In the genomic region with DNA sequence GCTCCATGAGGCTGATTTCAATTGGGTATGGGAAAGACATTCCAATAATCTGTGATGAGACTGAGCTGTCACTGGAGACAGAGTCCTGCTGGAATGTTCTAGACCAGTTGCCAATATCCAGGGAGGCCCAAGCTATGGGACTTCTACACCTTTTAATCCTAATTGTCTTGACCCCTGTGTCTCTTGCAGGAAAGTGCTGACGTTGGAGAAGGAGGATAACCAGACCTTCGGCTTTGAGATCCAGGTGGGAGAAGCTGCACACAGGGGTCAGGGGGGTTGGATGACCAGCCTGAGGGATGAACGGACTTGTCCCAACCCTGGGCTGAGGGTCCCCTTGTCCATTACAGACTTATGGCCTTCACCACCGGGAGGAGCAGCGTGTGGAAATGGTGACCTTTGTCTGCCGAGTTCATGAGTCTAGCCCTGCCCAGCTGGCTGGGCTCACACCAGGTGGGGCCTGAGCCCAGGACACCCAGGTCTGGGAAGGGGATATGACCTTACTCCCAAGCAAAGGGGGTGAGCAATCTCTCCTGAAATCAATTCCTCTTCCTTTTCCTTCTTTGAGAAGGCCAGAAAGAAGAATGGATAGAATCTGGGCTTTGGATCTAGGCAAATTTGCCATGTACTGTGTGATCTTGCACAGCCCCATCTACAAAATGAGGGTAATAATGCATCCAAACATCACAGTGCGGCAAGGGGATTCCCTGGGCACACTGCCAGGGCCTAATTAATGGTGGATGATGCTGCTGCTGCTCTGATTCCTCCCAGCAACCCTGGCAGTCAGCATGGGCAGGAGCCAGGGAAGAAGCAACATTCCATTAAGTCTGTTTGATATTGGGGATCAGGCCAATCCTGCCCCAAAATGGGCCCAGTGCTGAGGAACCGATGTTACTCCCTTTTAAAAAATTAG, we compare ENCODE assay signal across 9 cellular contexts. TPM values are rescaled to one million over a fixed set of nuclear protein-coding genes. Genes with fewer than 3 reads are reported as not detected.
DNase-seq lines count a peak whose midpoint lies in the region; ATAC-seq, FAIRE-seq and TF ChIP-seq lines count a peak whose summit lies in the region.
"Had no signal": no experiment of that assay in that cellular context is flagged by ENCODE, and none has a peak within 500 bp of the region (broad histone marks: within the 10 kb centered on the region; RNA-seq: fewer than 3 reads in every experiment).

No MANE protein-coding gene starts in this region.

- no peak overlapping the region for H2AFZ ChIP-seq in H1 (ENCODE audit: low read length)

- CTCF ChIA-PET in H1 (lab: Charles Lee; ENCODE audit: partially characterized antibody) = interaction anchor here (1.1 to 38.2 kb wide), 14 partner anchors 7 to 210 kb away, joined by 3 to 1249 read pairs (median 8); a partner anchor contains a TSS

- no peaks in the 10 kb centered on the region for H3K36me3 Mint-ChIP-seq in natural killer cell
- H3K36me3 Mint-ChIP-seq in natural killer cell treated with Interleukin-12 subunit alpha and Interleukin-12 subunit beta and Interleukin-15 and Interleukin-18, amount 100 ng/mL, for 72 hours = no peaks in the 10 kb centered on the region
- H3K36me3 Mint-ChIP-seq in naive thymus-derived CD8-positive, alpha-beta T cell = peaks cover 0 to 49% (median 26%) of the 10 kb centered on the region in 3 donors

- no peak overlapping the region for H3K56ac ChIP-seq in H1 (replicated peaks; ENCODE audit: insufficient read length, low read depth, low read length)

- H4K8ac ChIP-seq in H1 (ENCODE audit: extremely low read depth, insufficient read depth, low read length) = no peak overlapping the region; the same call in 1 of the 2 replicates

- no peak overlapping the region for H2BK20ac ChIP-seq in H1 (ENCODE audit: low read length)

- peak overlapping the region; percentile 27 to 47 for H3K4me2 ChIP-seq in H1 (ENCODE audit: insufficient read depth in 1 of 2, low read depth in 2 of 2, low read length in 2 of 2)

- H3K27ac ChIP-seq in H1 (ENCODE audit: low read depth, low read length) (no peak overlapping the region; the same call in 1 of the 2 replicates), vagina (peak overlapping the region; percentile 96)

- H2BK120ac ChIP-seq in H1 (replicated peaks; ENCODE audit: low read depth, low read length) = no peak overlapping the region

- H4K5ac ChIP-seq in H1 (ENCODE audit: insufficient read length, low read depth, low read length) = peak overlapping the region; percentile 22

- H3K9me3 Mint-ChIP-seq in natural killer cell = no peaks in the 10 kb centered on the region
- H3K9me3 Mint-ChIP-seq in natural killer cell treated with Interleukin-12 subunit alpha and Interleukin-12 subunit beta and Interleukin-15 and Interleukin-18, amount 100 ng/mL, for 72 hours = no peaks in the 10 kb centered on the region
- peaks cover 0 to 2% (median 0%) of the 10 kb centered on the region in 9 donors for H3K9me3 Mint-ChIP-seq in naive thymus-derived CD8-positive, alpha-beta T cell
- H3K9me3 Mint-ChIP-seq: activated B cell treated with CpG ODN at 0.5 μM for 24 hours had no signal

- no peak for TF ChIP-seq CTCF in natural killer cell (IDR thresholded peaks at IDR 0.05)
- TF ChIP-seq CTCF in H1 (IDR thresholded peaks at IDR 0.05; ENCODE audit: control extremely low read depth in 1 of 3, insufficient read depth in 1 of 3, low read depth in 1 of 3, low read length in 3 of 3) = no peak
- TF ChIP-seq CTCF in vagina (IDR thresholded peaks at IDR 0.05) = no peak

- H3K14ac ChIP-seq in H1 (ENCODE audit: insufficient read length) = no peak overlapping the region

- TF ChIP-seq POLR2A in H1 (IDR thresholded peaks at IDR 0.05; ENCODE audit: control extremely low read depth in 1 of 2, low read depth in 2 of 2, low read length in 2 of 2) (no peak), vagina (IDR thresholded peaks at IDR 0.05) (no peak)

- no peak overlapping the region; a peak in 1 of 7 replicates for H3K9ac ChIP-seq in H1 (replicated peaks in 1 of 4; ENCODE audit: extremely low read depth in 1 of 4, low read depth in 3 of 4, low read length in 3 of 4)

- no peak overlapping the region for H3K18ac ChIP-seq in H1 (ENCODE audit: extremely low read depth, low read length)

- no peaks in the 10 kb centered on the region; a peak in 1 of 8 replicates for H3K36me3 ChIP-seq in H1 (ENCODE audit: control insufficient read depth in 2 of 4, insufficient read depth in 4 of 4, low read length in 3 of 4)
- peaks cover 0 to 22% of the 10 kb centered on the region in 2 donors for H3K36me3 ChIP-seq in vagina

- DNase-seq in natural killer cell (no peak), H1 (ENCODE audit: low read depth in 1 of 2, low spot score in 2 of 2) (no peak), vagina (ENCODE audit: extremely low spot score in 2 of 2) (no peak), T1000 (lab: John Stamatoyannopoulos, UW) (no peak)
- no peak for DNase-seq in natural killer cell treated with Interleukin-12 subunit alpha and Interleukin-12 subunit beta and Interleukin-15 and Interleukin-18, amount 100 ng/mL, for 72 hours (ENCODE audit: low spot score)
- DNase-seq in naive thymus-derived CD8-positive, alpha-beta T cell = no peak
- DNase-seq: activated B cell treated with CpG ODN at 0.5 μM for 24 hours had no signal

- H3K27me3 ChIP-seq in H1 (replicated peaks in 1 of 4; ENCODE audit: control insufficient read depth in 3 of 4, extremely low read depth in 1 of 4, insufficient read depth in 3 of 4, low read length in 3 of 4) (peaks cover 13 to 64% (median 56%) of the 10 kb centered on the region in 4 experiments), vagina (no peaks in the 10 kb centered on the region)

- H3K27ac Mint-ChIP-seq in natural killer cell = peak overlapping the region in 1 of 2 donors; percentile 26
- H3K27ac Mint-ChIP-seq in natural killer cell treated with Interleukin-12 subunit alpha and Interleukin-12 subunit beta and Interleukin-15 and Interleukin-18, amount 100 ng/mL, for 72 hours = no peak overlapping the region
- H3K27ac Mint-ChIP-seq in naive thymus-derived CD8-positive, alpha-beta T cell = peak overlapping the region in 6 of 10 donors; percentile 22 to 95 (median 34)

- H2BK5ac ChIP-seq in H1 (ENCODE audit: low read depth, low read length) = no peak overlapping the region

- no peak for TF ChIP-seq RAD21 in H1 (IDR thresholded peaks at IDR 0.05 in 1 of 2, conservative IDR thresholded peaks at IDR 0.05 in 1 of 2; ENCODE audit: low read depth in 2 of 2, low read length in 2 of 2)

- H3K9me3 ChIP-seq in H1 (ENCODE audit: insufficient read depth in 2 of 2, low read depth in 1 of 2, low read length in 1 of 2) = no peaks in the 10 kb centered on the region
- H3K9me3 ChIP-seq in vagina = no peaks in the 10 kb centered on the region

- ATAC-seq in natural killer cell (no peak), GM18861 (IDR thresholded peaks at IDR 0.05; ENCODE audit: unreplicated experiment) (no peak), GM18519 (IDR thresholded peaks at IDR 0.05; ENCODE audit: low FRiP score, unreplicated experiment) (no peak)
- no peak for ATAC-seq in natural killer cell treated with Interleukin-12 subunit alpha and Interleukin-12 subunit beta and Interleukin-15 and Interleukin-18, amount 100 ng/mL, for 72 hours
- ATAC-seq in naive thymus-derived CD8-positive, alpha-beta T cell = no peak

- H4K20me1 ChIP-seq in H1 (replicated peaks in 1 of 2; ENCODE audit: control insufficient read depth in 1 of 2, insufficient read depth in 2 of 2, low read length in 2 of 2) = peaks cover 0 to 3% of the 10 kb centered on the region in 2 experiments

- H3K4me1 ChIP-seq in H1 (replicated peaks in 1 of 4; ENCODE audit: control insufficient read depth in 3 of 4, insufficient read depth in 4 of 4, low read length in 3 of 4) = peaks cover 5 to 44% (median 26%) of the 10 kb centered on the region in 4 experiments
- peaks cover 64% of the 10 kb centered on the region for H3K4me1 ChIP-seq in vagina

- intact Hi-C loops in natural killer cell (cut with micrococcal nuclease) = no loop called here
- intact Hi-C loops in vagina (cut with DNase I) = no loop called here

- H3K4ac ChIP-seq in H1 (replicated peaks; ENCODE audit: insufficient read length, low read depth, low read length) = peak overlapping the region; percentile 1

- H3K79me1 ChIP-seq in H1 (ENCODE audit: low read depth, low read length) = no peaks in the 10 kb centered on the region

- POLR2A ChIA-PET in H1 (lab: Charles Lee; ENCODE audit: partially characterized antibody) = interaction anchor here (0.6 to 2.2 kb wide), 9 partner anchors 8 to 806 kb away, joined by 3 to 24 read pairs (median 4); a partner anchor contains a TSS
- POLR2A ChIA-PET in naive thymus-derived CD8-positive, alpha-beta T cell (lab: Charles Lee) = interaction anchor here (9.0 kb wide), 1 partner anchor 10 kb away, joined by 153 read pairs; no protein-coding TSS in a partner anchor

- H3K79me2 ChIP-seq in H1 (ENCODE audit: control insufficient read depth in 1 of 2, insufficient read depth in 2 of 2, low read length in 2 of 2) = no peaks in the 10 kb centered on the region

- WGBS in H1 (ENCODE audit: extremely low coverage in 1 of 2, insufficient coverage in 1 of 2, insufficient read length in 1 of 2, insufficient replicate concordance in 2 of 2, low coverage in 1 of 2, low lambda C conversion rate in 2 of 2, missing lambda C conversion rate in 1 of 2), 2 experiments = 84% methylated on average over 8 of the region's 8 CpGs; no CpG with 5 or more reads in 1 of the 2 experiments

- peak overlapping the region; percentile 89; the same call in 1 of the 2 replicates for H2BK12ac ChIP-seq in H1 (ENCODE audit: low read depth, low read length)

- H2AK5ac ChIP-seq in H1 (ENCODE audit: low read depth, low read length) = no peak overlapping the region

- no peak overlapping the region for H3K23ac ChIP-seq in H1 (ENCODE audit: insufficient read length)

- H3K4me1 Mint-ChIP-seq in natural killer cell = peaks cover 19 to 24% of the 10 kb centered on the region in 2 donors
- peaks cover 5 to 11% of the 10 kb centered on the region in 2 donors for H3K4me1 Mint-ChIP-seq in natural killer cell treated with Interleukin-12 subunit alpha and Interleukin-12 subunit beta and Interleukin-15 and Interleukin-18, amount 100 ng/mL, for 72 hours (ENCODE audit: low read depth in 2 of 2)
- H3K4me1 Mint-ChIP-seq in naive thymus-derived CD8-positive, alpha-beta T cell = peaks cover 14 to 30% (median 24%) of the 10 kb centered on the region in 4 donors

- FAIRE-seq in H1 (lab: Jason Lieb, UNC) = no peak

- H3K27me3 Mint-ChIP-seq in natural killer cell (ENCODE audit: low read depth in 2 of 2) = no peaks in the 10 kb centered on the region
- no peaks in the 10 kb centered on the region for H3K27me3 Mint-ChIP-seq in natural killer cell treated with Interleukin-12 subunit alpha and Interleukin-12 subunit beta and Interleukin-15 and Interleukin-18, amount 100 ng/mL, for 72 hours
- H3K27me3 Mint-ChIP-seq in naive thymus-derived CD8-positive, alpha-beta T cell = no peaks in the 10 kb centered on the region
- H3K27me3 Mint-ChIP-seq: activated B cell treated with CpG ODN at 0.5 μM for 24 hours had no signal

- H2BK15ac ChIP-seq in H1 (ENCODE audit: low read length) = 0 out of 2 replicates have a peak overlapping the region, but pooled peaks have one; percentile 23

- H3K23me2 ChIP-seq in H1 (ENCODE audit: low read depth, low read length) = peaks cover 10% of the 10 kb centered on the region; the same call in 1 of the 2 replicates

- H3K4me3 Mint-ChIP-seq in natural killer cell = peak overlapping the region; percentile 1
- H3K4me3 Mint-ChIP-seq in natural killer cell treated with Interleukin-12 subunit alpha and Interleukin-12 subunit beta and Interleukin-15 and Interleukin-18, amount 100 ng/mL, for 72 hours = no peak overlapping the region
- peak overlapping the region in 1 of 10 donors; percentile 8 for H3K4me3 Mint-ChIP-seq in naive thymus-derived CD8-positive, alpha-beta T cell
- H3K4me3 Mint-ChIP-seq: activated B cell treated with CpG ODN at 0.5 μM for 24 hours had no signal

- no peak for TF ChIP-seq EP300 in H1 (IDR thresholded peaks at IDR 0.05; ENCODE audit: borderline replicate concordance in 1 of 2, low read depth in 2 of 2, low read length in 2 of 2)

- H4K91ac ChIP-seq in H1 (replicated peaks; ENCODE audit: insufficient read length, low read length) = no peak overlapping the region

- H3K4me3 ChIP-seq in H1 (ENCODE audit: extremely low read depth in 1 of 4, insufficient read depth in 2 of 4, low read depth in 3 of 4, low read length in 4 of 4) (peak overlapping the region in 1 of 4 experiments; percentile 31; a peak in 1 of 8 replicates), vagina (peak overlapping the region; percentile 87 to 100)

RNA-seq across cellular contexts. Expression of a gene that starts 4.2 kb away (rescaled TPM):
- 100 to 1,000 TPM; 403 to 663 (median 424) TPM for total RNA-seq in natural killer cell
- total RNA-seq in natural killer cell treated with Interleukin-12 subunit alpha and Interleukin-12 subunit beta and Interleukin-15 and Interleukin-18, amount 100 ng/mL, for 72 hours = 1 to 10 TPM; 5.4 to 5.6 TPM
- total RNA-seq in H1 (2021; fragmentation: NEBNext Ultra II Directional; extraction: Animal tissue kit (Norgen Biotek cat#: 25700)) = 4.1 and 4.9 TPM in 2 replicates
- polyA plus RNA-seq in H1 (2011; rRNA removed) = 2.6 and 3.2 TPM in 2 replicates
- 3.5 TPM for polyA plus RNA-seq in H1 (2011; cell fraction: cytosol; rRNA removed)
- polyA plus RNA-seq in H1 (2011; cell fraction: nucleus; rRNA removed) = 4.6 TPM
- 3.1 to 5.3 TPM (median 5.1 TPM) in 4 replicates for polyA plus RNA-seq in H1 (2012, experiment 1 of 2)
- polyA plus RNA-seq in H1 (2012, experiment 2 of 2) = 7.8 TPM
- polyA plus RNA-seq in H1 (2013, experiment 1 of 2) = 2.1 TPM
- polyA plus RNA-seq in H1 (2013, experiment 2 of 2) = 2.2 TPM
- polyA minus RNA-seq in H1 (2011; rRNA and poly(A)+ RNA removed) = 2.1 and 5.8 TPM in 2 replicates
- 4.4 TPM for polyA minus RNA-seq in H1 (2011; cell fraction: cytosol; rRNA and poly(A)+ RNA removed)
- 6.3 TPM for polyA minus RNA-seq in H1 (2011; cell fraction: nucleus; rRNA and poly(A)+ RNA removed)
- total RNA-seq in naive thymus-derived CD8-positive, alpha-beta T cell = 10 to 100 TPM; 35.7 to 36.5 TPM
- polyA plus RNA-seq in naive thymus-derived CD8-positive, alpha-beta T cell = 1 to 10 TPM; 2.0 to 5.2 (median 2.6) TPM
- total RNA-seq in vagina = 47.1 TPM

RNA-seq across cellular contexts. Expression of a gene that starts 40.3 kb away (rescaled TPM):
- 100 to 1,000 TPM in 1 of 3 donors, 10 to 100 TPM in 2; 72.5 to 177 (median 96.7) TPM for total RNA-seq in natural killer cell
- 1 to 10 TPM; 3.0 to 4.0 TPM for total RNA-seq in natural killer cell treated with Interleukin-12 subunit alpha and Interleukin-12 subunit beta and Interleukin-15 and Interleukin-18, amount 100 ng/mL, for 72 hours
- total RNA-seq in H1 (2021; fragmentation: NEBNext Ultra II Directional; extraction: Animal tissue kit (Norgen Biotek cat#: 25700)) = 18.7 and 19.3 TPM in 2 replicates
- 23.3 and 36.0 TPM in 2 replicates for polyA plus RNA-seq in H1 (2011; rRNA removed)
- 17.3 TPM for polyA plus RNA-seq in H1 (2011; cell fraction: cytosol; rRNA removed)
- polyA plus RNA-seq in H1 (2011; cell fraction: nucleus; rRNA removed) = 42.1 TPM
- 13.7 to 17.2 TPM (median 14.8 TPM) in 4 replicates for polyA plus RNA-seq in H1 (2012, experiment 1 of 2)
- 12.5 TPM for polyA plus RNA-seq in H1 (2012, experiment 2 of 2)
- polyA plus RNA-seq in H1 (2013, experiment 1 of 2) = 19.7 TPM
- 19.0 TPM for polyA plus RNA-seq in H1 (2013, experiment 2 of 2)
- 5.1 and 8.0 TPM in 2 replicates for polyA minus RNA-seq in H1 (2011; rRNA and poly(A)+ RNA removed)
- polyA minus RNA-seq in H1 (2011; cell fraction: cytosol; rRNA and poly(A)+ RNA removed) = 14.5 TPM
- 11.1 TPM for polyA minus RNA-seq in H1 (2011; cell fraction: nucleus; rRNA and poly(A)+ RNA removed)
- 1 to 10 TPM; 1.9 to 2.4 TPM for total RNA-seq in naive thymus-derived CD8-positive, alpha-beta T cell
- polyA plus RNA-seq in naive thymus-derived CD8-positive, alpha-beta T cell = under 1 TPM; 0.39 to 0.79 (median 0.45) TPM
- total RNA-seq in vagina = 465 TPM

RNA-seq across cellular contexts. Expression of a gene that starts 58.8 kb away (rescaled TPM):
- total RNA-seq in natural killer cell = 10 to 100 TPM; 18.6 to 32.8 (median 23.3) TPM
- 10 to 100 TPM; 43.1 to 55.1 TPM for total RNA-seq in natural killer cell treated with Interleukin-12 subunit alpha and Interleukin-12 subunit beta and Interleukin-15 and Interleukin-18, amount 100 ng/mL, for 72 hours
- total RNA-seq in H1 (2021; fragmentation: NEBNext Ultra II Directional; extraction: Animal tissue kit (Norgen Biotek cat#: 25700)) = 48.9 and 49.8 TPM in 2 replicates
- 55.9 and 64.9 TPM in 2 replicates for polyA plus RNA-seq in H1 (2011; rRNA removed)
- polyA plus RNA-seq in H1 (2011; cell fraction: cytosol; rRNA removed) = 105 TPM
- polyA plus RNA-seq in H1 (2011; cell fraction: nucleus; rRNA removed) = 55.5 TPM
- polyA plus RNA-seq in H1 (2012, experiment 1 of 2) = 46.4 to 65.2 TPM (median 63.9 TPM) in 4 replicates
- polyA plus RNA-seq in H1 (2012, experiment 2 of 2) = 60.3 TPM
- polyA plus RNA-seq in H1 (2013, experiment 1 of 2) = 25.2 TPM
- 27.1 TPM for polyA plus RNA-seq in H1 (2013, experiment 2 of 2)
- 44.4 and 61.4 TPM in 2 replicates for polyA minus RNA-seq in H1 (2011; rRNA and poly(A)+ RNA removed)
- polyA minus RNA-seq in H1 (2011; cell fraction: cytosol; rRNA and poly(A)+ RNA removed) = 20.8 TPM
- polyA minus RNA-seq in H1 (2011; cell fraction: nucleus; rRNA and poly(A)+ RNA removed) = 15.7 TPM
- total RNA-seq in naive thymus-derived CD8-positive, alpha-beta T cell = 10 to 100 TPM; 18.0 to 19.4 TPM
- polyA plus RNA-seq in naive thymus-derived CD8-positive, alpha-beta T cell = 10 to 100 TPM; 17.6 to 28.8 (median 22.2) TPM
- total RNA-seq in vagina = 27.7 TPM

RNA-seq across cellular contexts. Expression of a gene that starts 59.4 kb away (rescaled TPM):
- total RNA-seq in natural killer cell = 1 to 10 TPM; 5.9 to 9.6 (median 6.6) TPM
- 10 to 100 TPM; 16.6 to 17.5 TPM for total RNA-seq in natural killer cell treated with Interleukin-12 subunit alpha and Interleukin-12 subunit beta and Interleukin-15 and Interleukin-18, amount 100 ng/mL, for 72 hours
- total RNA-seq in H1 (2021; fragmentation: NEBNext Ultra II Directional; extraction: Animal tissue kit (Norgen Biotek cat#: 25700)) = 13.5 and 16.0 TPM in 2 replicates
- 19.2 and 24.7 TPM in 2 replicates for polyA plus RNA-seq in H1 (2011; rRNA removed)
- polyA plus RNA-seq in H1 (2011; cell fraction: cytosol; rRNA removed) = 19.1 TPM
- polyA plus RNA-seq in H1 (2011; cell fraction: nucleus; rRNA removed) = 18.9 TPM
- polyA plus RNA-seq in H1 (2012, experiment 1 of 2) = 12.9 to 19.5 TPM (median 17.3 TPM) in 4 replicates
- polyA plus RNA-seq in H1 (2012, experiment 2 of 2) = 9.5 TPM
- polyA plus RNA-seq in H1 (2013, experiment 1 of 2) = 10.3 TPM
- 11.9 TPM for polyA plus RNA-seq in H1 (2013, experiment 2 of 2)
- 20.8 and 23.4 TPM in 2 replicates for polyA minus RNA-seq in H1 (2011; rRNA and poly(A)+ RNA removed)
- 12.9 TPM for polyA minus RNA-seq in H1 (2011; cell fraction: cytosol; rRNA and poly(A)+ RNA removed)
- 14.2 TPM for polyA minus RNA-seq in H1 (2011; cell fraction: nucleus; rRNA and poly(A)+ RNA removed)
- total RNA-seq in naive thymus-derived CD8-positive, alpha-beta T cell = 10 to 100 TPM; 11.7 to 12.6 TPM
- 1 to 10 TPM; 1.2 to 2.3 (median 2.2) TPM for polyA plus RNA-seq in naive thymus-derived CD8-positive, alpha-beta T cell
- total RNA-seq in vagina = 23.6 TPM

Comparison
In these comparisons a context has a peak if more than half of its experiments do, and no peak if none do; other contexts are left out.
1. H3K27ac Mint-ChIP-seq: peak in naive thymus-derived CD8-positive, alpha-beta T cell (6 of 10); none in natural killer cell treated with Interleukin-12 subunit alpha and Interleukin-12 subunit beta and Interleukin-15 and Interleukin-18, amount 100 ng/mL, for 72 hours (0 of 2).